ENCODE assay signal across 26 cellular contexts in genomic region chr6:132934496-132934895, GRCh38.
DNase-seq lines count a peak whose midpoint lies in the region; ATAC-seq and TF ChIP-seq lines count a peak whose summit lies in the region.
"Had no signal": no experiment of that assay in that cellular context is flagged by ENCODE, and none has a peak within 500 bp of the region (broad histone marks: within the 10 kb centered on the region; RNA-seq: fewer than 3 reads in every experiment).

No MANE protein-coding gene starts in this region.

- peaks cover 10% of the 10 kb centered on the region for H3K9me3 Mint-ChIP-seq in nephron progenitor cell
- H3K9me3 Mint-ChIP-seq: activated naive CD4-positive, alpha-beta T cell treated with anti-CD3 and anti-CD28 coated beads, Interleukin-2, amount 10 ng/mL, durations not matched to agents 7 days and 5 days; stimulated activated naive CD8-positive, alpha-beta T cell treated with anti-CD3 and anti-CD28 coated beads, Interleukin-15, amount 100 ng/mL, for 72 hours had no signal

- peak overlapping the region; percentile 98 for H3K27ac Mint-ChIP-seq in nephron progenitor cell
- H3K27ac Mint-ChIP-seq: activated naive CD4-positive, alpha-beta T cell treated with anti-CD3 and anti-CD28 coated beads, Interleukin-2, amount 10 ng/mL, durations not matched to agents 7 days and 5 days; CD14-positive monocyte; progenitor cell of endocrine pancreas; stimulated activated naive CD8-positive, alpha-beta T cell treated with anti-CD3 and anti-CD28 coated beads, Interleukin-15, amount 100 ng/mL, for 72 hours had no signal

- H3K36me3 Mint-ChIP-seq in nephron progenitor cell (ENCODE audit: low read depth): no peaks in the 10 kb centered on the region
- H3K36me3 Mint-ChIP-seq: activated naive CD4-positive, alpha-beta T cell treated with anti-CD3 and anti-CD28 coated beads, Interleukin-2, amount 10 ng/mL, durations not matched to agents 7 days and 5 days; CD14-positive monocyte had no signal

- TF ChIP-seq CTCF in epithelial cell of esophagus (IDR thresholded peaks at IDR 0.05; ENCODE audit: insufficient read depth, low read depth, low read length, missing control alignments): no peak
- TF ChIP-seq CTCF in nephron progenitor cell (IDR thresholded peaks at IDR 0.05): no peak

- H3K4me3 ChIP-seq in epithelial cell of esophagus (ENCODE audit: low read length): no peak overlapping the region
- H3K4me3 ChIP-seq: ascending aorta, hepatocyte, sigmoid colon, thyroid gland had no signal

- peaks cover 82% of the 10 kb centered on the region for H3K4me1 Mint-ChIP-seq in nephron progenitor cell
- H3K4me1 Mint-ChIP-seq: activated naive CD4-positive, alpha-beta T cell treated with anti-CD3 and anti-CD28 coated beads, Interleukin-2, amount 10 ng/mL, durations not matched to agents 7 days and 5 days; CD14-positive monocyte; stimulated activated naive CD8-positive, alpha-beta T cell treated with anti-CD3 and anti-CD28 coated beads, Interleukin-15, amount 100 ng/mL, for 72 hours had no signal

- H3K27me3 Mint-ChIP-seq in nephron progenitor cell (ENCODE audit: low read depth, poor library complexity): no peaks in the 10 kb centered on the region

- no peak for ATAC-seq in HG03342 (IDR thresholded peaks at IDR 0.05; ENCODE audit: unreplicated experiment)
- ATAC-seq: left ventricle myocardium superior; SK-N-SH treated with all-trans-retinoic acid at 6 μM for 48 hours; stimulated activated naive CD8-positive, alpha-beta T cell treated with anti-CD3 and anti-CD28 coated beads, Interleukin-15, amount 100 ng/mL, for 72 hours had no signal

- H3K4me3 Mint-ChIP-seq in nephron progenitor cell: no peak overlapping the region
- H3K4me3 Mint-ChIP-seq: activated naive CD4-positive, alpha-beta T cell treated with anti-CD3 and anti-CD28 coated beads, Interleukin-2, amount 10 ng/mL, durations not matched to agents 7 days and 5 days; CD14-positive monocyte; stimulated activated naive CD8-positive, alpha-beta T cell treated with anti-CD3 and anti-CD28 coated beads, Interleukin-15, amount 100 ng/mL, for 72 hours had no signal

- DNase-seq in AG20443 (ENCODE audit: low spot score) (peak; percentile 13), M059J (ENCODE audit: low read depth) (peak; percentile 74), epithelial cell of esophagus (ENCODE audit: low read depth) (peak; percentile 13), nephron progenitor cell (no peak), NOMO-1 (lab: John Stamatoyannopoulos, UW; ENCODE audit: unreplicated experiment in 2 of 2) (no peak), NCI-H526 (lab: John Stamatoyannopoulos, UW) (no peak), medulla oblongata (ENCODE audit: extremely low spot score) (no peak)
- DNase-seq: activated CD4-positive, alpha-beta T cell treated with anti-CD3 and anti-CD28 coated beads, Interleukin-2, amount 50 U/mL, for 1 hour; activated naive CD4-positive, alpha-beta T cell treated with anti-CD3 and anti-CD28 coated beads, Interleukin-2, amount 10 ng/mL, durations not matched to agents 7 days and 5 days; cerebellar nuclear complex; foreskin melanocyte; left ventricle myocardium superior; MM.1S; NCI-H1694; NCI-H2171 treated with DMSO at 0.1 percent for 48 hours; NCI-H524 treated with DMSO at 0.1 percent for 48 hours; sigmoid colon; stimulated activated naive CD8-positive, alpha-beta T cell treated with anti-CD3 and anti-CD28 coated beads, Interleukin-15, amount 100 ng/mL, for 72 hours; T-helper 9 cell; thyroid gland had no signal

Comparison
In these comparisons a context has a peak if more than half of its experiments do, and no peak if none do; other contexts are left out.
1. DNase-seq: peak in AG20443 (single experiment), M059J (single experiment) and epithelial cell of esophagus (single experiment); none in nephron progenitor cell (single experiment), NOMO-1 (0 of 2), NCI-H526 (0 of 2) and medulla oblongata (single experiment).